In the genomic region with DNA sequence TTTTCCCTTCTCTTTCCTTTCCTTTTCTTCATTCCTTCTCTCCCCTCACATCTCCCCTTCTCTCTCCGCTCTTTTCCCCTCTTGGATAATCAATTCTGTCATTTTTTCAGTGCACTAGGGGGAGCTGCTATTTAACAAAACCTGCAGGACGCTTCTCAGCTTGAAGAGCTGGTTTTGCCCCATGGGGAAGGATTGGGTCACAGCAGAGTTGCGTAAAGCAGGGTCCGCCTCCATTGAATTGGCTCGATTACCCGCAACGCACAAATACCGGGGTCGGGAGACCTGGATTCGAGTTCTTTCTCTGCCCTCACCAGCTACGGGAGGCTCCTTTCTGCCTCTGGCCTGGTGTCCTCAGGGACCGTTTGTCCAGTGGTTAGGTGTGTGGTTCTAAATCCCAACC, we compare ENCODE assay signal across 8 cellular contexts. TPM values are rescaled to one million over a fixed set of nuclear protein-coding genes. Genes with fewer than 3 reads are reported as not detected.
DNase-seq lines count a peak whose midpoint lies in the region; ATAC-seq and TF ChIP-seq lines count a peak whose summit lies in the region.

No MANE protein-coding gene starts in this region.

- H3K27ac Mint-ChIP-seq in nephron = no peak overlapping the region

- H3K36me3 Mint-ChIP-seq in nephron (ENCODE audit: low read depth) = no peaks in the 10 kb centered on the region

- H3K9me3 Mint-ChIP-seq in nephron = peaks cover 4% of the 10 kb centered on the region

- no peaks in the 10 kb centered on the region for H3K9me3 ChIP-seq in colonic mucosa

- H3K27ac ChIP-seq in colonic mucosa = no peak overlapping the region

- H3K4me1 Mint-ChIP-seq in nephron = peaks cover 7% of the 10 kb centered on the region

- H3K4me1 ChIP-seq in colonic mucosa = no peaks in the 10 kb centered on the region

- no peaks in the 10 kb centered on the region for H3K27me3 ChIP-seq in colonic mucosa

- no peaks in the 10 kb centered on the region for H3K36me3 ChIP-seq in colonic mucosa

- DNase-seq in GM04503 (ENCODE audit: low read depth) (peak; percentile 8), NCI-H460 (ENCODE audit: extremely low read depth, low read depth) (peak; percentile 60), choroid plexus epithelial cell (ENCODE audit: low read depth) (peak; percentile 58), colonic mucosa (no peak), NCI-H2196 treated with DMSO at 0.1 percent for 48 hours (lab: John Stamatoyannopoulos, UW; ENCODE audit: unreplicated experiment) (no peak)

- TF ChIP-seq CTCF in choroid plexus epithelial cell (conservative IDR thresholded peaks at IDR 0.05; ENCODE audit: low read depth, low read length) (peak; percentile 55), nephron (IDR thresholded peaks at IDR 0.05; ENCODE audit: unreplicated experiment in 3 of 3) (peak; percentile 13 to 38 (median 16)), colonic mucosa (IDR thresholded peaks at IDR 0.05) (no peak)

- ATAC-seq in GM18517 (IDR thresholded peaks at IDR 0.05; ENCODE audit: unreplicated experiment) = no peak
- no peak for ATAC-seq in GM21723 (IDR thresholded peaks at IDR 0.05; ENCODE audit: unreplicated experiment)

- intact Hi-C loops in colonic mucosa (cut with DNase I) = no loop called here

- no peak overlapping the region for H3K9ac ChIP-seq in colonic mucosa (ENCODE audit: low read depth in 2 of 2, low read length in 2 of 2)

- H3K4me3 ChIP-seq in choroid plexus epithelial cell (ENCODE audit: low read depth, low read length) (no peak overlapping the region), colonic mucosa (no peak overlapping the region)

- H3K27me3 Mint-ChIP-seq in nephron (ENCODE audit: low read depth) = peaks cover 75% of the 10 kb centered on the region

- H3K4me3 Mint-ChIP-seq in nephron = no peak overlapping the region

RNA-seq across cellular contexts. Expression of a gene that starts 42.1 kb away (rescaled TPM):
- 10.5 and 10.9 TPM in 2 replicates for total RNA-seq in NCI-H460 (2014; rRNA removed; shearing (Covaris generic))
- polyA plus RNA-seq in NCI-H460 (2014; cell fraction: nucleus; rRNA removed) = 39.9 and 48.9 TPM in 2 replicates
- 100 to 1,000 TPM; 137 to 326 TPM for total RNA-seq in colonic mucosa

Comparison
In these comparisons a context has a peak if more than half of its experiments do, and no peak if none do; other contexts are left out.
1. DNase-seq: peak in GM04503 (single experiment), NCI-H460 (single experiment) and choroid plexus epithelial cell (single experiment); none in colonic mucosa (single experiment) and NCI-H2196 treated with DMSO at 0.1 percent for 48 hours (single experiment).
2. RNA of a gene that starts 42.1 kb away (total RNA-seq): 137 to 326 TPM in colonic mucosa; 10.5 to 10.9 TPM in NCI-H460; every median in the first group is over 10 times any median in the second.